ENCODE assay signal across 8 cellular contexts in genomic region chr2:112645396-112646101, GRCh38. TPM values are rescaled to one million over a fixed set of nuclear protein-coding genes. Genes with fewer than 3 reads are reported as not detected.
A peak's percentile ranks its signal among the peaks of the same experiment; 100 is the strongest.
DNase-seq lines count a peak whose midpoint lies in the region; ATAC-seq and TF ChIP-seq lines count a peak whose summit lies in the region.

TSS of gene SLC20A1 (plus strand) at chr2:112645939. CDS start at chr2:112646829, 890 bp downstream.

- ATAC-seq in HG03442 (IDR thresholded peaks at IDR 0.05; ENCODE audit: unreplicated experiment): peak; percentile 87

- no peaks in the 10 kb centered on the region for H3K27me3 Mint-ChIP-seq in activated CD4-positive, alpha-beta T cell treated with anti-CD3 and anti-CD28 coated beads, Interleukin-2, amount 10 ng/mL, durations not matched to agents 24 days and 14 days

- H3K4me3 ChIP-seq in BJ (ENCODE audit: low read depth, low read length) (peak within 1 kb of the TSS; percentile 86), coronary artery (peak within 1 kb of the TSS; percentile 97)

- H3K27ac ChIP-seq in coronary artery: peak within 1 kb of the TSS; percentile 97 to 98

- H3K36me3 Mint-ChIP-seq in activated CD4-positive, alpha-beta T cell treated with anti-CD3 and anti-CD28 coated beads, Interleukin-2, amount 10 ng/mL, durations not matched to agents 24 days and 14 days (ENCODE audit: low read depth): peaks cover 46% of the 10 kb centered on the region

- CTCF ChIA-PET in BJ (lab: Yijun Ruan, JAX): interaction anchor here (0.8 to 7.3 kb wide), 5 partner anchors 10 to 81 kb away, joined by 3 to 83 read pairs (median 6); no protein-coding TSS in a partner anchor

- peak within 1 kb of the TSS; percentile 100 for H3K4me3 Mint-ChIP-seq in activated CD4-positive, alpha-beta T cell treated with anti-CD3 and anti-CD28 coated beads, Interleukin-2, amount 10 ng/mL, durations not matched to agents 24 days and 14 days

- peak within 1 kb of the TSS; percentile 90 for H3K27ac Mint-ChIP-seq in activated CD4-positive, alpha-beta T cell treated with anti-CD3 and anti-CD28 coated beads, Interleukin-2, amount 10 ng/mL, durations not matched to agents 24 days and 14 days

- peaks cover 3% of the 10 kb centered on the region; the same call in 1 of the 2 replicates for H3K36me3 ChIP-seq in BJ (ENCODE audit: control insufficient read depth, insufficient read depth, low read length)

- intact Hi-C loops in activated CD4-positive, alpha-beta T cell treated with anti-CD3 and anti-CD28 coated beads, Interleukin-2, amount 10 ng/mL, durations not matched to agents 24 days and 14 days (cut with micrococcal nuclease): loop anchor here (1.0 to 5.0 kb wide), 9 partner anchors 14 to 163 kb away; partner anchors contain the start of genes CHCHD5, CKAP2L and TTL

- peaks cover 66% of the 10 kb centered on the region for H3K4me1 Mint-ChIP-seq in activated CD4-positive, alpha-beta T cell treated with anti-CD3 and anti-CD28 coated beads, Interleukin-2, amount 10 ng/mL, durations not matched to agents 24 days and 14 days

- H3K27me3 ChIP-seq in BJ (ENCODE audit: control insufficient read depth, insufficient read depth, low read length): no peaks in the 10 kb centered on the region

- H3K9me3 Mint-ChIP-seq in activated CD4-positive, alpha-beta T cell treated with anti-CD3 and anti-CD28 coated beads, Interleukin-2, amount 10 ng/mL, durations not matched to agents 24 days and 14 days: no peaks in the 10 kb centered on the region

- POLR2A ChIA-PET in BJ (lab: Charles Lee): no interaction called here

- no peak; the same call in 1 of the 2 replicates for TF ChIP-seq CTCF in BJ (IDR thresholded peaks at IDR 0.05; ENCODE audit: insufficient read depth, low read depth, low read length)
- no peak for TF ChIP-seq CTCF in coronary artery (IDR thresholded peaks at IDR 0.05)

- DNase-seq in BJ (ENCODE audit: low read depth) (peak; percentile 47), GM19238 (ENCODE audit: insufficient read length, low spot score) (peak; percentile 98), NCI-H526 (lab: John Stamatoyannopoulos, UW) (peak; percentile 83 to 97), coronary artery (ENCODE audit: low spot score) (peak; percentile 96), left kidney (ENCODE audit: low read depth, low spot score) (peak; percentile 97)
- peak; percentile 100 for DNase-seq in activated CD4-positive, alpha-beta T cell treated with anti-CD3 and anti-CD28 coated beads, Interleukin-2, amount 10 ng/mL, durations not matched to agents 24 days and 14 days
- peak; percentile 99 for DNase-seq in stimulated activated CD4-positive, alpha-beta T cell treated with anti-CD3 and anti-CD28 coated beads, Interleukin-2, amount 100 ng/mL, for 4 hours (ENCODE audit: low read depth)

RNA-seq across cellular contexts. Expression of gene SLC20A1, which starts in this region (rescaled TPM):
- 25.3 and 38.8 TPM in 2 replicates for polyA plus RNA-seq in BJ (2011; rRNA removed)
- polyA minus RNA-seq in BJ (2011; rRNA and poly(A)+ RNA removed): 19.2 and 28.5 TPM in 2 replicates
- total RNA-seq in activated CD4-positive, alpha-beta T cell treated with anti-CD3 and anti-CD28 coated beads, Interleukin-2, amount 10 ng/mL, durations not matched to agents 24 days and 14 days: 180 and 182 TPM in 2 replicates

Comparison
In these comparisons a context has a peak if more than half of its experiments do, and no peak if none do; other contexts are left out.
1. Peak in every context shown above with its lines: DNase-seq, ATAC-seq, H3K4me3 ChIP-seq and H3K27ac ChIP-seq.
2. DNase-seq: peak in every context shown above with its lines; median percentile 100 in activated CD4-positive, alpha-beta T cell treated with anti-CD3 and anti-CD28 coated beads, Interleukin-2, amount 10 ng/mL, durations not matched to agents 24 days and 14 days; 99 in stimulated activated CD4-positive, alpha-beta T cell treated with anti-CD3 and anti-CD28 coated beads, Interleukin-2, amount 100 ng/mL, for 4 hours; 98 in GM19238; 97 in left kidney; 96 in coronary artery; 90 in NCI-H526; 47 in BJ.